In the genomic region with DNA sequence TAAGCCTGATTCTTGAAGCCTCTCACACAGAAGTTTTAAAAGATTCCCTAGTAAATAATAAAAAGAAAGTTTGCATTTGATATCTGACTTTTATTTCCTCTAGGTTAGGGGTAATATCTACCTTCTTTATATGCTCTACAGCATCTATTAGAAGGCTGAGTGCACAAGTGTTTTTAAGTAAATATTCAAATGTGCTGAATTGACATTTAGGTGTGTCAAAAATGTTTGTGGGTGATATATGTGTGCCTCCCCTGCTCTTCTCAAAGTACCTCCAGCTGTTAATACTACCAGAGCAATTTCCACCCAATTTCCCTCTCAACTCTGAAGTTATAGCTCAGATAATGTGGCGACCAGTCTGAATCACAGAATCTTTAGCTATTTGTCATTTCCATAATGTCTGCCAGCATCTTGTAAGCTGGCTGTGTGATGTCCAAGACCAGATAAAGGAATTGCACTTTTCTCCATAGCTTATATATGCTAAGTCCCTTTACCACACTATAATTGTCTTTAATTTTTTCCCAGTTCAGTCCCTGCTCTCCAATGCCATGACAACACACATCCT, we compare ENCODE assay signal across 19 cellular contexts. TPM values are rescaled to one million over a fixed set of nuclear protein-coding genes. Genes with fewer than 3 reads are reported as not detected.
"Had no signal": no experiment of that assay in that cellular context is flagged by ENCODE, and none has a peak within 500 bp of the region (broad histone marks: within the 10 kb centered on the region; RNA-seq: fewer than 3 reads in every experiment).

No MANE protein-coding gene starts in this region.

- H3K4me3 ChIP-seq: smooth muscle cell, tibial artery, uterus had no signal

- H3K9me3 ChIP-seq: uterus had no signal

- DNase-seq: activated CD8-positive, alpha-beta memory T cell treated with anti-CD3 and anti-CD28 coated beads, Interleukin-2, amount 50 U/mL, for 48 hours; activated CD8-positive, alpha-beta T cell treated with anti-CD3 and anti-CD28 coated beads for 36 hours; activated naive CD4-positive, alpha-beta T cell treated with Interleukin-2 at 50 U/mL for 16 hours; activated naive CD8-positive, alpha-beta T cell treated with anti-CD3 and anti-CD28 coated beads, Interleukin-2, amount 50 U/mL, for 24 hours; cortex of kidney; effector memory CD4-positive, alpha-beta T cell; immature natural killer cell; left colon; naive thymus-derived CD4-positive, alpha-beta T cell; nucleus accumbens; right cardiac atrium; T1000; tibial artery; uterus had no signal

- H3K36me3 ChIP-seq: tibial artery, uterus had no signal

- H3K4me2 ChIP-seq: smooth muscle cell had no signal

- ATAC-seq: activated CD8-positive, alpha-beta T cell treated with anti-CD3 and anti-CD28 coated beads for 36 hours; activated naive CD8-positive, alpha-beta T cell treated with anti-CD3 and anti-CD28 coated beads, Interleukin-2, amount 50 U/mL, for 24 hours; left colon; naive thymus-derived CD4-positive, alpha-beta T cell; right cardiac atrium had no signal

- H3K27ac ChIP-seq: tibial artery, uterus, VCaP had no signal

- H3K27me3 ChIP-seq: tibial artery, uterus had no signal

- H3K4me1 ChIP-seq: tibial artery, uterus had no signal

RNA-seq across cellular contexts. Expression of gene ERMN, which starts 24.4 kb away (rescaled TPM):
- total RNA-seq: fibroblast of villous mesenchyme, lung microvascular endothelial cell, progenitor cell of endocrine pancreas, smooth muscle cell had no signal
